Comparison of ENCODE assay signal across 17 cellular contexts in the genomic region with DNA sequence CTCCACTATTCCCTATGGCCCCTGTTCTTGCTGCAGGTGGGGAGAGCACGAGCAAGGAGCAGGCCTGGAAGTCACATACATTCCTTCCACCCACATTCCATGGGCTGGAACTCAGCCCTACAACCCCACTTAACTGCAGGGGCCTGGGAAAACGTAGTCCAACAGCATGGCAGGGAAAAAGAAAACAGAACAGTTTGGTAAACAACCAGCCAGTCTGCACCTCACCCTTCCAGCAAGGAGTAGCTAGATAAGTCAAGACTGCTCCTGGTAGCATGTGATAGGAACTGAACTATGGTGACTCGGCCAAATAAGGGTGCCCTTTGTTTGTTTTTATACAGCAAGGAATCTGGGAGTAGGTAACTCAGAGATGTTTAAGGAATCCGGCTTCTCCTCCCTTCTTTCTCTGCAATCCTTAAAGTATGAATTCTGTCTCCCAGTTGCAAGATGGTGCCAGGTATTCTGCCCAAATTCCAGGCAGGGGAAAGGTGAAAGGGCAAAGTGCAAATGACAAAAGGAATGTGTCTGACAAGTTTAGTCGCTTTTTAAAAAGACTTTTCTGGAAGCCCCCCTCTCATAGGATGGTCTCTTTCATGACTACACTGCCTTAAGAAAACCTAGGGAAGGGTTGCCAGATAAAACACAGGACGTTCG.
DNase-seq lines count a peak whose midpoint lies in the region; ATAC-seq, FAIRE-seq and TF ChIP-seq lines count a peak whose summit lies in the region.
"Had no signal": no experiment of that assay in that cellular context is flagged by ENCODE, and none has a peak within 500 bp of the region (broad histone marks: within the 10 kb centered on the region; RNA-seq: fewer than 3 reads in every experiment).

No MANE protein-coding gene starts in this region.

- DNase-seq in OCI-M1 (lab: John Stamatoyannopoulos, UW) (peak; percentile 33), choroid plexus epithelial cell (ENCODE audit: low read depth) (peak; percentile 39), left lung (no peak), progenitor cell of endocrine pancreas (ENCODE audit: low spot score, unreplicated experiment) (no peak), mucosa of gallbladder (ENCODE audit: low spot score) (no peak), transverse colon (no peak), HepG2 (ENCODE audit: low spot score) (no peak)
- DNase-seq in activated CD8-positive, alpha-beta memory T cell treated with anti-CD3 and anti-CD28 coated beads for 24 hours = no peak
- DNase-seq: GM23248, MM.1S, NCI-H1105, NCI-H1694, NCI-H524 treated with DMSO at 0.1 percent for 48 hours, Peyer's patch had no signal

- H3K4me2 ChIP-seq in HepG2 (ENCODE audit: low read depth, low read length) = no peak overlapping the region

- H3K4me1 ChIP-seq in left lung = no peaks in the 10 kb centered on the region
- H3K4me1 ChIP-seq in transverse colon = no peaks in the 10 kb centered on the region
- H3K4me1 ChIP-seq in HepG2 (ENCODE audit: insufficient read depth, low read length) = no peaks in the 10 kb centered on the region
- H3K4me1 ChIP-seq: Peyer's patch had no signal

- TF ChIP-seq EP300 in transverse colon (IDR thresholded peaks at IDR 0.05; ENCODE audit: low read depth) (no peak), HepG2 (IDR thresholded peaks at IDR 0.05; ENCODE audit: low read depth in 2 of 2, low read length in 2 of 2) (no peak), HepG2 (CRISPR knock-in tag; IDR thresholded peaks at IDR 0.05; ENCODE audit: borderline replicate concordance) (no peak)

- H3K9ac ChIP-seq in HepG2 (ENCODE audit: insufficient read depth, low read depth, low read length) = no peak overlapping the region
- H3K9ac ChIP-seq: GM23248 had no signal

- H3K27ac Mint-ChIP-seq in progenitor cell of endocrine pancreas = peak overlapping the region; percentile 23

- ATAC-seq in left lung = peak; percentile 88
- ATAC-seq in HepG2 = no peak
- ATAC-seq: Right ventricle myocardium inferior had no signal

- no peaks in the 10 kb centered on the region for H3K79me2 ChIP-seq in HepG2 (ENCODE audit: insufficient read depth, low read length)

- in situ Hi-C loops in transverse colon (cut with MboI; ENCODE audit: low pct_ligation_motif_present in 1 of 4, low pct_unique_long_range_greater_than_20kb in 1 of 4, low sequenced_read_pairs in 3 of 4) = no loop called here
- in situ Hi-C loops in HepG2 (cut with HindIII; ENCODE audit: extremely low pct_ligation_motif_present, low pct_unique_long_range_greater_than_20kb) = no loop called here

- intact Hi-C loops in left lung (cut with DNase I) = no loop called here
- intact Hi-C loops in transverse colon (cut with DNase I; ENCODE audit: low total_unique reads) = no loop called here
- intact Hi-C loops in HepG2 (cut with micrococcal nuclease; ENCODE audit: unreplicated experiment) = no loop called here

- H2AFZ ChIP-seq in HepG2 (ENCODE audit: low read length) = no peak overlapping the region
- H2AFZ ChIP-seq: GM23248 had no signal

- 53 to 78% methylated on average over 5 to 7 of the region's 7 CpGs for WGBS in transverse colon (ENCODE audit: low coverage in 1 of 2), 2 donors
- 4% methylated on average over 7 of the region's 7 CpGs for WGBS in HepG2 (ENCODE audit: low lambda C conversion rate)

- H3K9me3 Mint-ChIP-seq in progenitor cell of endocrine pancreas (ENCODE audit: low read depth) = peaks cover 12% of the 10 kb centered on the region

- TF ChIP-seq RAD21 in HepG2 (CRISPR knock-in tag; IDR thresholded peaks at IDR 0.05) = no peak

- H3K27me3 Mint-ChIP-seq in progenitor cell of endocrine pancreas = no peaks in the 10 kb centered on the region

- H3K9me3 ChIP-seq in left lung (peaks cover 0 to 17% of the 10 kb centered on the region in 2 donors), transverse colon (no peaks in the 10 kb centered on the region), HepG2 (ENCODE audit: low read length) (peaks cover 19% of the 10 kb centered on the region)
- H3K9me3 ChIP-seq: Peyer's patch had no signal

- H3K36me3 ChIP-seq in left lung = no peaks in the 10 kb centered on the region
- no peaks in the 10 kb centered on the region for H3K36me3 ChIP-seq in transverse colon
- H3K36me3 ChIP-seq in HepG2 (replicated peaks in 1 of 2; ENCODE audit: control insufficient read depth in 1 of 2, insufficient read depth in 2 of 2, low read length in 2 of 2) = no peaks in the 10 kb centered on the region
- H3K36me3 ChIP-seq: Peyer's patch had no signal

- no peak overlapping the region for H3K4me3 Mint-ChIP-seq in progenitor cell of endocrine pancreas (ENCODE audit: low read depth)

- H3K27me3 ChIP-seq in left lung = no peaks in the 10 kb centered on the region
- H3K27me3 ChIP-seq in transverse colon = no peaks in the 10 kb centered on the region
- H3K27me3 ChIP-seq in HepG2 (ENCODE audit: control insufficient read depth in 1 of 2, insufficient read depth in 2 of 2, low read length in 2 of 2) = peaks cover 2 to 3% of the 10 kb centered on the region in 2 experiments; a peak in 2 of 5 replicates
- H3K27me3 ChIP-seq: Peyer's patch had no signal

- TF ChIP-seq CTCF in choroid plexus epithelial cell (conservative IDR thresholded peaks at IDR 0.05; ENCODE audit: low read depth, low read length) (no peak), left lung (IDR thresholded peaks at IDR 0.05) (no peak), progenitor cell of endocrine pancreas (IDR thresholded peaks at IDR 0.05; ENCODE audit: unreplicated experiment) (no peak), transverse colon (IDR thresholded peaks at IDR 0.05) (no peak), HepG2 (CRISPR knock-in tag; IDR thresholded peaks at IDR 0.05) (no peak)

- H3K27ac ChIP-seq in left lung (no peak overlapping the region), transverse colon (no peak overlapping the region), HepG2 (ENCODE audit: extremely low read length, insufficient read depth, low read length) (no peak overlapping the region)
- H3K27ac ChIP-seq: C4-2B, GM23248, Peyer's patch, SK-N-MC had no signal

- TF ChIP-seq POLR2A in transverse colon (IDR thresholded peaks at IDR 0.05) (no peak), HepG2 (IDR thresholded peaks at IDR 0.05; ENCODE audit: insufficient read depth in 1 of 2, low read depth in 2 of 2, low read length in 2 of 2) (no peak)

- H3K4me3 ChIP-seq in choroid plexus epithelial cell (ENCODE audit: low read depth, low read length) (no peak overlapping the region), left lung (no peak overlapping the region), transverse colon (no peak overlapping the region), HepG2 (replicated peaks in 1 of 3; ENCODE audit: insufficient read depth in 1 of 3, low read depth in 2 of 3, low read length in 3 of 3) (no peak overlapping the region)
- H3K4me3 ChIP-seq: GM23248, Peyer's patch, SK-N-MC had no signal

- CTCF ChIA-PET in HepG2 (lab: Yijun Ruan, JAX; ENCODE audit: low intra/inter-chr PET ratio, low total read pairs) = no interaction called here

- POLR2A ChIA-PET in HepG2 (lab: Yijun Ruan, JAX) = no interaction called here

- H4K20me1 ChIP-seq in HepG2 (ENCODE audit: insufficient read depth, low read length) = no peaks in the 10 kb centered on the region

- H3K4me1 Mint-ChIP-seq in progenitor cell of endocrine pancreas (ENCODE audit: low read depth) = no peaks in the 10 kb centered on the region

- no TSS peak for BruUV-seq in HepG2 (replicated peaks; lab: Mats Ljungman, UMichigan)

- FAIRE-seq in HepG2 (lab: Jason Lieb, UNC) = no peak

- peaks cover 2% of the 10 kb centered on the region for H3K36me3 Mint-ChIP-seq in progenitor cell of endocrine pancreas (ENCODE audit: insufficient read depth)

TF ChIP-seq in HepG2, 621 proteins besides CTCF, POLR2A, EP300 and RAD21 (continues in another document):
- no peak for TF ChIP-seq DPF2 (CRISPR knock-in tag; IDR thresholded peaks at IDR 0.05; ENCODE audit: borderline replicate concordance, low read depth)
- TF ChIP-seq CCDC6 (CRISPR knock-in tag; IDR thresholded peaks at IDR 0.05) = no peak
- TF ChIP-seq MED1 (CRISPR knock-in tag; IDR thresholded peaks at IDR 0.05) = no peak
- no peak for TF ChIP-seq ZBTB2 (CRISPR knock-in tag; IDR thresholded peaks at IDR 0.05; ENCODE audit: low read depth)
- TF ChIP-seq ZNF33B (CRISPR knock-in tag; IDR thresholded peaks at IDR 0.05) = no peak
- TF ChIP-seq XRCC5 (optimal IDR thresholded peaks at IDR 0.05; ENCODE audit: low read length) = no peak
- TF ChIP-seq ZNF709 (CRISPR knock-in tag; IDR thresholded peaks at IDR 0.05) = no peak
- TF ChIP-seq SAFB2 (CRISPR knock-in tag; IDR thresholded peaks at IDR 0.05; ENCODE audit: borderline replicate concordance, low read depth) = no peak
- no peak for TF ChIP-seq ZMAT5 (CRISPR knock-in tag; IDR thresholded peaks at IDR 0.05; ENCODE audit: borderline replicate concordance, low read depth)
- TF ChIP-seq, protein P1, sequence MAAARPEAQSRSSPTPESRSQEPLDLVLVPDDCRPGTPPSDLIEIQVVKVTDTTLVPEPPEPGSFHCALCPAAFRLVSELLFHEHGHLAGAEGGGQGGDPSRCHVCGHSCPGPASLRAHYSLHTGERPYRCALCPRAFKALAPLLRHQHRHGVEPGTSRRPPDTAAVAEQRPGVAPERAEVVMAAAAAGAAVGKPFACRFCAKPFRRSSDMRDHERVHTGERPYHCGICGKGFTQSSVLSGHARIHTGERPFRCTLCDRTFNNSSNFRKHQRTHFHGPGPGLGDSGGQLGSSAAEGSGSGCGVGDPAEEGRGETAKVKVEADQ (CRISPR knock-in tag; IDR thresholded peaks at IDR 0.05; ENCODE audit: borderline replicate concordance) = no peak
- TF ChIP-seq, protein P2, sequence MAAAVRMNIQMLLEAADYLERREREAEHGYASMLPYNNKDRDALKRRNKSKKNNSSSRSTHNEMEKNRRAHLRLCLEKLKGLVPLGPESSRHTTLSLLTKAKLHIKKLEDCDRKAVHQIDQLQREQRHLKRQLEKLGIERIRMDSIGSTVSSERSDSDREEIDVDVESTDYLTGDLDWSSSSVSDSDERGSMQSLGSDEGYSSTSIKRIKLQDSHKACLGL (CRISPR knock-in tag; IDR thresholded peaks at IDR 0.05) = no peak
- no peak for TF ChIP-seq KLF15 (CRISPR knock-in tag; IDR thresholded peaks at IDR 0.05; ENCODE audit: borderline replicate concordance)
- no peak for TF ChIP-seq ZNF354B (CRISPR knock-in tag; IDR thresholded peaks at IDR 0.05)

Comparison
In these comparisons a context has a peak if more than half of its experiments do, and no peak if none do; other contexts are left out.
1. DNase-seq: peak in OCI-M1 (single experiment) and choroid plexus epithelial cell (single experiment); none in left lung (0 of 2), progenitor cell of endocrine pancreas (single experiment), activated CD8-positive, alpha-beta memory T cell treated with anti-CD3 and anti-CD28 coated beads for 24 hours (single experiment), mucosa of gallbladder (single experiment), transverse colon (single experiment) and HepG2 (single experiment).